In the genomic region with DNA sequence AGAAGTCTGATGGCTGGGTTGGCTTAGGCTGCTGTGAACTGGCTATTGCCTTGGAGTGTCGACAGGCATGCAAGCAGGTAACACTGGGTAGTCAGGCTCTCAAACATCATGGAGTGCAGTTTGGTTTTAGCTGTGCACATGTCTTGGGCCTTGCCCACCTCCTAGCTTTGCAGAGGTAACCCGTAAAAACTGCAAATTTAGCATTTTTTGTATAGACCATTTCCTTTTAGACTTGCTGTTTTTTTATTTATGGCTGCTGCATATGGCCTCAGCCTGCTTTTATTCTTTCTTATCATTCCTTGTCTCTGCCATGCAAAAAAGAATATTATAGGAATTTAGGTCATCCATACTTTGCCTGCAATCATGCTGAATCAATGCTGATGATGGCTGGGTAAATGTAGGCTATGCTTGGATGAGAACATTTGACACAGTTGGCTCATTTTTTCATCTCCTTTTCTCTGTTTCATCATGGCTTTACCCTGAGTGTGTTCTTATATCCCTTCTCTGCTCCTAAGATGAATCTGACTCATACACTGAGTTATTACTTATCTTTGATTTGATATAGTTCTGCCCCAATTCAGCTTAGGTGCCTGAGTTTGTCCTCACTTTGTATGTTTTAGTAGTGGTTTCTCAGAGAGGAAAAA, we compare ENCODE assay signal across 23 cellular contexts. TPM values are rescaled to one million over a fixed set of nuclear protein-coding genes. Genes with fewer than 3 reads are reported as not detected.
DNase-seq lines count a peak whose midpoint lies in the region; ATAC-seq, FAIRE-seq and TF ChIP-seq lines count a peak whose summit lies in the region.
"Had no signal": no experiment of that assay in that cellular context is flagged by ENCODE, and none has a peak within 500 bp of the region (broad histone marks: within the 10 kb centered on the region; RNA-seq: fewer than 3 reads in every experiment).

No MANE protein-coding gene starts in this region.

- CTCF ChIA-PET in activated naive CD4-positive, alpha-beta T cell treated with anti-CD3 and anti-CD28 coated beads for 36 hours (lab: Charles Lee), result no interaction called here

- no peak overlapping the region for H3K27ac ChIP-seq in caudate nucleus (ENCODE audit: low read depth, low read length)
- H3K27ac ChIP-seq: ascending aorta, parathyroid adenoma had no signal

- H3K4me3 Mint-ChIP-seq in activated naive CD4-positive, alpha-beta T cell treated with anti-CD3 and anti-CD28 coated beads for 36 hours, result no peak overlapping the region
- H3K4me3 Mint-ChIP-seq: activated T-cell treated with anti-CD3 and anti-CD28 coated beads, Interleukin-2, amount 50 U/mL, for 72 hours; CD14-positive monocyte; immature natural killer cell; natural killer cell had no signal

- FAIRE-seq in GM18507 (lab: Jason Lieb, UNC), result peak; percentile 18
- FAIRE-seq: colon, urothelium cell line had no signal

- peaks cover 15% of the 10 kb centered on the region for H3K36me3 Mint-ChIP-seq in activated naive CD4-positive, alpha-beta T cell treated with anti-CD3 and anti-CD28 coated beads for 36 hours (ENCODE audit: low read depth)

- H3K27ac Mint-ChIP-seq in activated naive CD4-positive, alpha-beta T cell treated with anti-CD3 and anti-CD28 coated beads for 36 hours, result no peak overlapping the region
- H3K27ac Mint-ChIP-seq: activated T-cell treated with anti-CD3 and anti-CD28 coated beads, Interleukin-2, amount 50 U/mL, for 72 hours; CD14-positive monocyte; immature natural killer cell; natural killer cell had no signal

- no peaks in the 10 kb centered on the region for H3K9me3 Mint-ChIP-seq in activated naive CD4-positive, alpha-beta T cell treated with anti-CD3 and anti-CD28 coated beads for 36 hours
- H3K9me3 Mint-ChIP-seq: activated T-cell treated with anti-CD3 and anti-CD28 coated beads, Interleukin-2, amount 50 U/mL, for 72 hours; CD14-positive monocyte; immature natural killer cell; natural killer cell had no signal

- ATAC-seq in SK-N-SH treated with all-trans-retinoic acid at 6 μM for 48 hours, result peak; percentile 62
- ATAC-seq in GM19452 (IDR thresholded peaks at IDR 0.05; ENCODE audit: unreplicated experiment), result no peak
- ATAC-seq: activated T-cell treated with anti-CD3 and anti-CD28 coated beads, Interleukin-2, amount 50 U/mL, for 72 hours; left ventricle myocardium superior; natural killer cell; sciatic nerve had no signal

- H3K4me3 ChIP-seq in epithelial cell of esophagus (ENCODE audit: low read length), result no peak overlapping the region
- H3K4me3 ChIP-seq: ascending aorta had no signal

- DNase-seq in GM18507 (ENCODE audit: extremely low spot score, insufficient read length, low read depth) (no peak), epithelial cell of esophagus (ENCODE audit: low read depth) (peak; percentile 23), non-pigmented ciliary epithelial cell (ENCODE audit: low read depth) (peak; percentile 64), SW480 (ENCODE audit: low spot score) (no peak), caudate nucleus (lab: John Stamatoyannopoulos, UW) (no peak)
- DNase-seq in activated naive CD4-positive, alpha-beta T cell treated with anti-CD3 and anti-CD28 coated beads for 36 hours, result no peak
- DNase-seq: activated naive CD4-positive, alpha-beta T cell treated with anti-CD3 and anti-CD28 coated beads, Interleukin-2, amount 50 U/mL, for 16 hours; activated T-cell treated with anti-CD3 and anti-CD28 coated beads, Interleukin-2, amount 50 U/mL, for 72 hours; H7; immature natural killer cell; left ventricle myocardium superior; midbrain; natural killer cell; NCI-H2171; NCI-H69 had no signal

- peaks cover 5% of the 10 kb centered on the region for H3K4me1 Mint-ChIP-seq in activated naive CD4-positive, alpha-beta T cell treated with anti-CD3 and anti-CD28 coated beads for 36 hours (ENCODE audit: low read depth)
- H3K4me1 Mint-ChIP-seq: immature natural killer cell, natural killer cell had no signal

- intact Hi-C loops in activated naive CD4-positive, alpha-beta T cell treated with anti-CD3 and anti-CD28 coated beads for 36 hours (cut with micrococcal nuclease), result no loop called here

- no peaks in the 10 kb centered on the region for H3K27me3 Mint-ChIP-seq in activated naive CD4-positive, alpha-beta T cell treated with anti-CD3 and anti-CD28 coated beads for 36 hours (ENCODE audit: low read depth)

- no peak for TF ChIP-seq CTCF in epithelial cell of esophagus (IDR thresholded peaks at IDR 0.05; ENCODE audit: insufficient read depth, low read depth, low read length, missing control alignments)

TF ChIP-seq in SK-N-SH treated with all-trans-retinoic acid at 6 μM for 48 hours, 23 proteins besides CTCF, POLR2A, EP300 and RAD21:
- TF ChIP-seq, protein P1, sequence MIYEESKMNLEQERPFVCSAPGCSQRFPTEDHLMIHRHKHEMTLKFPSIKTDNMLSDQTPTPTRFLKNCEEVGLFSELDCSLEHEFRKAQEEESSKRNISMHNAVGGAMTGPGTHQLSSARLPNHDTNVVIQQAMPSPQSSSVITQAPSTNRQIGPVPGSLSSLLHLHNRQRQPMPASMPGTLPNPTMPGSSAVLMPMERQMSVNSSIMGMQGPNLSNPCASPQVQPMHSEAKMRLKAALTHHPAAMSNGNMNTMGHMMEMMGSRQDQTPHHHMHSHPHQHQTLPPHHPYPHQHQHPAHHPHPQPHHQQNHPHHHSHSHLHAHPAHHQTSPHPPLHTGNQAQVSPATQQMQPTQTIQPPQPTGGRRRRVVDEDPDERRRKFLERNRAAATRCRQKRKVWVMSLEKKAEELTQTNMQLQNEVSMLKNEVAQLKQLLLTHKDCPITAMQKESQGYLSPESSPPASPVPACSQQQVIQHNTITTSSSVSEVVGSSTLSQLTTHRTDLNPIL (CRISPR knock-in tag; IDR thresholded peaks at IDR 0.05; ENCODE audit: low read depth), result no peak
- TF ChIP-seq ISL1 (CRISPR knock-in tag; IDR thresholded peaks at IDR 0.05) (no peak), RARB (CRISPR knock-in tag; IDR thresholded peaks at IDR 0.05) (no peak), PPARA (CRISPR knock-in tag; IDR thresholded peaks at IDR 0.05; ENCODE audit: borderline replicate concordance) (no peak), CSDC2 (CRISPR knock-in tag; IDR thresholded peaks at IDR 0.05) (no peak), ZFP30 (CRISPR knock-in tag; IDR thresholded peaks at IDR 0.05) (no peak), ARNTL (CRISPR knock-in tag; IDR thresholded peaks at IDR 0.05; ENCODE audit: borderline replicate concordance, low read depth) (no peak), ESRRG (CRISPR knock-in tag; IDR thresholded peaks at IDR 0.05) (no peak), TOX (CRISPR knock-in tag; IDR thresholded peaks at IDR 0.05; ENCODE audit: borderline replicate concordance) (no peak)
- TF ChIP-seq, protein P2, sequence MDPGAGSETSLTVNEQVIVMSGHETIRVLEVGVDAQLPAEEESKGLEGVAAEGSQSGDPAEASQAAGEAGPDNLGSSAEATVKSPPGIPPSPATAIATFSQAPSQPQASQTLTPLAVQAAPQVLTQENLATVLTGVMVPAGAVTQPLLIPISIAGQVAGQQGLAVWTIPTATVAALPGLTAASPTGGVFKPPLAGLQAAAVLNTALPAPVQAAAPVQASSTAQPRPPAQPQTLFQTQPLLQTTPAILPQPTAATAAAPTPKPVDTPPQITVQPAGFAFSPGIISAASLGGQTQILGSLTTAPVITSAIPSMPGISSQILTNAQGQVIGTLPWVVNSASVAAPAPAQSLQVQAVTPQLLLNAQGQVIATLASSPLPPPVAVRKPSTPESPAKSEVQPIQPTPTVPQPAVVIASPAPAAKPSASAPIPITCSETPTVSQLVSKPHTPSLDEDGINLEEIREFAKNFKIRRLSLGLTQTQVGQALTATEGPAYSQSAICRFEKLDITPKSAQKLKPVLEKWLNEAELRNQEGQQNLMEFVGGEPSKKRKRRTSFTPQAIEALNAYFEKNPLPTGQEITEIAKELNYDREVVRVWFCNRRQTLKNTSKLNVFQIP (CRISPR knock-in tag; IDR thresholded peaks at IDR 0.05; ENCODE audit: borderline replicate concordance, low read depth), result no peak

RNA-seq across cellular contexts. Expression of gene RECK, which starts 27.2 kb away (rescaled TPM):
- 1 to 10 TPM; 7.8 to 8.5 TPM for total RNA-seq in activated naive CD4-positive, alpha-beta T cell treated with anti-CD3 and anti-CD28 coated beads for 36 hours

Comparison
In these comparisons a context has a peak if more than half of its experiments do, and no peak if none do; other contexts are left out.
1. DNase-seq: peak in epithelial cell of esophagus (single experiment) and non-pigmented ciliary epithelial cell (single experiment); none in GM18507 (single experiment), activated naive CD4-positive, alpha-beta T cell treated with anti-CD3 and anti-CD28 coated beads for 36 hours (single experiment), SW480 (single experiment) and caudate nucleus (0 of 61).